ENCODE assay signal across 8 cellular contexts in genomic region chr6:42571611-42572342, GRCh38. TPM values are rescaled to one million over a fixed set of nuclear protein-coding genes. Genes with fewer than 3 reads are reported as not detected.
DNase-seq lines count a peak whose midpoint lies in the region; ATAC-seq and TF ChIP-seq lines count a peak whose summit lies in the region.

No MANE protein-coding gene starts in this region.

- POLR2A ChIA-PET in activated B cell treated with CpG ODN at 0.5 μM for 24 hours (lab: Charles Lee) = interaction anchor here (0.5 to 2.2 kb wide), 18 partner anchors 8 to 838 kb away, joined by 3 to 24 read pairs (median 5); partner anchors contain the start of genes BICRAL, CNPY3, PPP2R5D and RPL7L1

- no peak for DNase-seq in activated naive CD4-positive, alpha-beta T cell treated with anti-CD3 and anti-CD28 coated beads, Interleukin-2, amount 50 U/mL, for 16 hours
- DNase-seq in activated B cell treated with CpG ODN at 0.5 μM for 24 hours (no peak), Kasumi-1 (lab: John Stamatoyannopoulos, UW) (no peak), GM19238 (ENCODE audit: insufficient read length, low spot score) (no peak), NCI-H510A (lab: John Stamatoyannopoulos, UW) (no peak)
- DNase-seq in stimulated activated naive CD8-positive, alpha-beta T cell treated with anti-CD3 and anti-CD28 coated beads, Interleukin-15, amount 100 ng/mL, for 72 hours = no peak

- H3K9me3 Mint-ChIP-seq in activated naive CD4-positive, alpha-beta T cell treated with anti-CD3 and anti-CD28 coated beads, Interleukin-2, amount 50 U/mL, for 24 hours = no peaks in the 10 kb centered on the region
- no peaks in the 10 kb centered on the region for H3K9me3 Mint-ChIP-seq in activated B cell treated with CpG ODN at 0.5 μM for 24 hours
- H3K9me3 Mint-ChIP-seq in stimulated activated naive CD8-positive, alpha-beta T cell treated with anti-CD3 and anti-CD28 coated beads, Interleukin-15, amount 100 ng/mL, for 72 hours = no peaks in the 10 kb centered on the region

- no peaks in the 10 kb centered on the region for H3K27me3 Mint-ChIP-seq in activated naive CD4-positive, alpha-beta T cell treated with anti-CD3 and anti-CD28 coated beads, Interleukin-2, amount 50 U/mL, for 24 hours
- no peaks in the 10 kb centered on the region for H3K27me3 Mint-ChIP-seq in activated B cell treated with CpG ODN at 0.5 μM for 24 hours
- H3K27me3 Mint-ChIP-seq in stimulated activated naive CD8-positive, alpha-beta T cell treated with anti-CD3 and anti-CD28 coated beads, Interleukin-15, amount 100 ng/mL, for 72 hours = no peaks in the 10 kb centered on the region

- CTCF ChIA-PET in activated B cell treated with CpG ODN at 0.5 μM for 24 hours (lab: Charles Lee) = interaction anchor here (1.7 to 1.8 kb wide), 2 partner anchors 8 to 24 kb away, joined by 6 to 10 read pairs; partner anchors contain the start of gene UBR2

- peak overlapping the region; percentile 44 for H3K4me3 Mint-ChIP-seq in activated naive CD4-positive, alpha-beta T cell treated with anti-CD3 and anti-CD28 coated beads, Interleukin-2, amount 50 U/mL, for 24 hours
- peak overlapping the region; percentile 58 for H3K4me3 Mint-ChIP-seq in activated B cell treated with CpG ODN at 0.5 μM for 24 hours
- peak overlapping the region; percentile 31 to 35 for H3K4me3 Mint-ChIP-seq in stimulated activated naive CD8-positive, alpha-beta T cell treated with anti-CD3 and anti-CD28 coated beads, Interleukin-15, amount 100 ng/mL, for 72 hours

- peaks cover 12% of the 10 kb centered on the region for H3K36me3 Mint-ChIP-seq in activated naive CD4-positive, alpha-beta T cell treated with anti-CD3 and anti-CD28 coated beads, Interleukin-2, amount 50 U/mL, for 24 hours
- H3K36me3 Mint-ChIP-seq in activated B cell treated with CpG ODN at 0.5 μM for 24 hours (ENCODE audit: low read depth) = peaks cover 35% of the 10 kb centered on the region

- ATAC-seq in HG02840 (IDR thresholded peaks at IDR 0.05; ENCODE audit: low FRiP score, unreplicated experiment) = peak; percentile 26
- ATAC-seq in activated B cell treated with CpG ODN at 0.5 μM for 24 hours (ENCODE audit: low read depth) = no peak
- no peak for ATAC-seq in stimulated activated naive CD8-positive, alpha-beta T cell treated with anti-CD3 and anti-CD28 coated beads, Interleukin-15, amount 100 ng/mL, for 72 hours

- TF ChIP-seq CTCF in activated B cell treated with CpG ODN at 0.5 μM for 24 hours (IDR thresholded peaks at IDR 0.05) = no peak

- peak overlapping the region; percentile 80 for H3K27ac Mint-ChIP-seq in activated naive CD4-positive, alpha-beta T cell treated with anti-CD3 and anti-CD28 coated beads, Interleukin-2, amount 50 U/mL, for 24 hours
- peak overlapping the region; percentile 91 for H3K27ac Mint-ChIP-seq in activated B cell treated with CpG ODN at 0.5 μM for 24 hours
- H3K27ac Mint-ChIP-seq in stimulated activated naive CD8-positive, alpha-beta T cell treated with anti-CD3 and anti-CD28 coated beads, Interleukin-15, amount 100 ng/mL, for 72 hours = no peak overlapping the region

- intact Hi-C loops in activated B cell treated with CpG ODN at 0.5 μM for 24 hours (cut with micrococcal nuclease) = loop anchor here (1.0 to 2.0 kb wide), 2 partner anchors 7 to 33 kb away; partner anchors contain the start of gene UBR2

- peaks cover 65% of the 10 kb centered on the region for H3K4me1 Mint-ChIP-seq in activated naive CD4-positive, alpha-beta T cell treated with anti-CD3 and anti-CD28 coated beads, Interleukin-2, amount 50 U/mL, for 24 hours
- H3K4me1 Mint-ChIP-seq in activated B cell treated with CpG ODN at 0.5 μM for 24 hours = peaks cover 53% of the 10 kb centered on the region
- peaks cover 43% of the 10 kb centered on the region for H3K4me1 Mint-ChIP-seq in stimulated activated naive CD8-positive, alpha-beta T cell treated with anti-CD3 and anti-CD28 coated beads, Interleukin-15, amount 100 ng/mL, for 72 hours

RNA-seq across cellular contexts. Expression of gene UBR2, which starts 7.9 kb away (rescaled TPM):
- 34.3 and 40.8 TPM in 2 replicates for total RNA-seq in activated B cell treated with CpG ODN at 0.5 μM for 24 hours

Comparison
In these comparisons a context has a peak if more than half of its experiments do, and no peak if none do; other contexts are left out.
1. H3K27ac Mint-ChIP-seq: peak in activated naive CD4-positive, alpha-beta T cell treated with anti-CD3 and anti-CD28 coated beads, Interleukin-2, amount 50 U/mL, for 24 hours (single experiment) and activated B cell treated with CpG ODN at 0.5 μM for 24 hours (single experiment); none in stimulated activated naive CD8-positive, alpha-beta T cell treated with anti-CD3 and anti-CD28 coated beads, Interleukin-15, amount 100 ng/mL, for 72 hours (0 of 2).
2. Peak in every context shown above with its lines, with median percentiles within 50 percentile points of each other: H3K4me3 Mint-ChIP-seq.